20 cellular contexts compared by ENCODE assay signal in genomic region chr20:47667531-47668312, GRCh38.
DNase-seq lines count a peak whose midpoint lies in the region; ATAC-seq and TF ChIP-seq lines count a peak whose summit lies in the region.
"Had no signal": no experiment of that assay in that cellular context is flagged by ENCODE, and none has a peak within 500 bp of the region (broad histone marks: within the 10 kb centered on the region; RNA-seq: fewer than 3 reads in every experiment).

No MANE protein-coding gene starts in this region.

- DNase-seq in activated CD4-positive, CD25-positive, alpha-beta regulatory T cell treated with anti-CD3 and anti-CD28 coated beads, Interleukin-2, amount 50 U/mL, for 72 hours, result peak; percentile 28
- DNase-seq in UCSD-AML1 (lab: John Stamatoyannopoulos, UW; ENCODE audit: unreplicated experiment) (peak; percentile 31), osteoblast (ENCODE audit: insufficient read length, low spot score, missing footprints) (peak; percentile 65), sciatic nerve (ENCODE audit: low spot score) (no peak), ACHN (no peak), cerebellar cortex (ENCODE audit: low spot score) (no peak)
- DNase-seq: 8988T; COR-L47; GM23248; KG1; NCI-H1048; NCI-H146; NCI-H2227 treated with DMSO at 0.1 percent for 48 hours; NCI-H526 treated with DMSO at 0.1 percent for 48 hours; NK-92 treated with Interleukin-12 subunit alpha and Interleukin-12 subunit beta, amount 100 ng/mL, for 24 hours had no signal

- no peaks in the 10 kb centered on the region for H3K9me3 ChIP-seq in osteoblast (ENCODE audit: low read depth, low read length)

- peak; percentile 23 for TF ChIP-seq POLR2A in GM18505 (IDR thresholded peaks at IDR 0.05; ENCODE audit: borderline replicate concordance, extremely low read depth, insufficient read depth, insufficient read length)

- intact Hi-C loops in sciatic nerve (cut with DNase I), result no loop called here

- H3K79me2 ChIP-seq in osteoblast (ENCODE audit: insufficient read depth, low read length), result no peaks in the 10 kb centered on the region

- no peak overlapping the region for H3K4me2 ChIP-seq in osteoblast (ENCODE audit: insufficient read depth, low read length)

- TF ChIP-seq CTCF in osteoblast (IDR thresholded peaks at IDR 0.05; ENCODE audit: extremely low read depth, low read depth, low read length), result no peak

- H4K20me1 ChIP-seq in osteoblast (ENCODE audit: insufficient read depth, low read length), result peaks cover 2% of the 10 kb centered on the region

- no peaks in the 10 kb centered on the region for H3K27me3 ChIP-seq in osteoblast (ENCODE audit: insufficient read depth, low read length)

- H3K4me1 ChIP-seq in osteoblast (ENCODE audit: insufficient read depth, low read length), result peaks cover 3% of the 10 kb centered on the region

- no peak overlapping the region for H3K27ac ChIP-seq in osteoblast (ENCODE audit: low read depth, low read length)
- H3K27ac ChIP-seq: C4-2B, GM23248, HL-60 had no signal

- in situ Hi-C loops in ACHN (cut with HindIII; ENCODE audit: low pct_ligation_motif_present, low pct_unique_long_range_greater_than_20kb, low sequenced_read_pairs), result no loop called here

- no peaks in the 10 kb centered on the region for H3K36me3 ChIP-seq in osteoblast (ENCODE audit: insufficient read depth, low read length)

- H2AFZ ChIP-seq in osteoblast (ENCODE audit: low read length), result no peak overlapping the region
- H2AFZ ChIP-seq: GM23248 had no signal

- H3K4me3 ChIP-seq in osteoblast (ENCODE audit: insufficient read depth, low read length), result no peak overlapping the region
- H3K4me3 ChIP-seq: GM23248 had no signal

- no peak for ATAC-seq in activated CD4-positive, CD25-positive, alpha-beta regulatory T cell treated with anti-CD3 and anti-CD28 coated beads, Interleukin-2, amount 50 U/mL, for 24 hours
- ATAC-seq in GM18505 (IDR thresholded peaks at IDR 0.05; ENCODE audit: unreplicated experiment) (no peak), sciatic nerve (no peak)
- ATAC-seq: Right ventricle myocardium inferior had no signal

Comparison
In these comparisons a context has a peak if more than half of its experiments do, and no peak if none do; other contexts are left out.
1. DNase-seq: peak in activated CD4-positive, CD25-positive, alpha-beta regulatory T cell treated with anti-CD3 and anti-CD28 coated beads, Interleukin-2, amount 50 U/mL, for 72 hours (single experiment), UCSD-AML1 (single experiment) and osteoblast (single experiment); none in sciatic nerve (single experiment), ACHN (single experiment) and cerebellar cortex (single experiment).